ENCODE assay signal across 27 cellular contexts in genomic region chr10:45229823-45230222, GRCh38.
"Had no signal": no experiment of that assay in that cellular context is flagged by ENCODE, and none has a peak within 500 bp of the region (broad histone marks: within the 10 kb centered on the region; RNA-seq: fewer than 3 reads in every experiment).

No MANE protein-coding gene starts in this region.

- H3K79me2 ChIP-seq: hepatocyte had no signal

- H3K36me3 ChIP-seq: colonic mucosa, esophagus muscularis mucosa, esophagus squamous epithelium, gastrocnemius medialis, gastroesophageal sphincter, heart left ventricle, heart right ventricle had no signal

- DNase-seq: colonic mucosa; cortex of kidney; dermis blood vessel endothelial cell; dorsolateral prefrontal cortex; effector CD4-positive, alpha-beta T cell; effector CD8-positive, alpha-beta T cell; effector memory CD4-positive, alpha-beta T cell; effector memory CD8-positive, alpha-beta T cell; endodermal cell; esophagus squamous epithelium; foreskin fibroblast; foreskin keratinocyte; foreskin melanocyte; gastrocnemius medialis; glutamatergic neuron; head of caudate nucleus; heart left ventricle; heart right ventricle had no signal

- H3K4me1 ChIP-seq: colonic mucosa, esophagus muscularis mucosa, esophagus squamous epithelium, foreskin keratinocyte, gastrocnemius medialis, gastroesophageal sphincter, heart left ventricle, heart right ventricle had no signal

- FAIRE-seq: endometrium, endothelial cell of umbilical vein, frontal cortex had no signal

- H3K4me3 ChIP-seq: colonic mucosa, coronary artery, dorsolateral prefrontal cortex, esophagus muscularis mucosa, esophagus squamous epithelium, gastrocnemius medialis, gastroesophageal sphincter, heart left ventricle, heart right ventricle, hepatocyte had no signal

- H3K27me3 ChIP-seq: colonic mucosa had no signal

- H3K4me2 ChIP-seq: hepatocyte had no signal

- H2AFZ ChIP-seq: hepatocyte had no signal

- H3K27ac ChIP-seq: colonic mucosa, coronary artery, dorsolateral prefrontal cortex, epithelial cell of prostate, esophagus muscularis mucosa, esophagus squamous epithelium, foreskin keratinocyte, gastrocnemius medialis, gastroesophageal sphincter, heart left ventricle, heart right ventricle, hepatocyte had no signal

- H3K9me3 ChIP-seq: colonic mucosa, gastrocnemius medialis had no signal

- ATAC-seq: effector memory CD8-positive, alpha-beta T cell; esophagus mucosa; foreskin keratinocyte; gastrocnemius medialis; gastroesophageal sphincter; heart left ventricle; heart right ventricle had no signal
